8 cellular contexts compared by ENCODE assay signal in genomic region chr1:205631010-205631726, GRCh38. TPM values are rescaled to one million over a fixed set of nuclear protein-coding genes. Genes with fewer than 3 reads are reported as not detected.
DNase-seq lines count a peak whose midpoint lies in the region; ATAC-seq, FAIRE-seq and TF ChIP-seq lines count a peak whose summit lies in the region.

No MANE protein-coding gene starts in this region.

- no peaks in the 10 kb centered on the region for H3K36me3 ChIP-seq in kidney (ENCODE audit: control insufficient read depth in 1 of 2, insufficient read depth in 2 of 2, low read length in 2 of 2)

- H3K4me1 ChIP-seq in kidney (ENCODE audit: control insufficient read depth in 1 of 2, insufficient read depth in 1 of 2, low read depth in 1 of 2, low read length in 2 of 2) = peaks cover 10 to 11% of the 10 kb centered on the region in 2 donors

- H3K9me3 ChIP-seq in kidney (ENCODE audit: control insufficient read depth in 1 of 2, low read length in 2 of 2) = no peaks in the 10 kb centered on the region

- ATAC-seq in HG03354 (IDR thresholded peaks at IDR 0.05; ENCODE audit: poor library complexity, severe bottlenecking, unreplicated experiment) = peak; percentile 74

- TF ChIP-seq CTCF in kidney (IDR thresholded peaks at IDR 0.05; ENCODE audit: borderline replicate concordance, extremely low read depth, insufficient read depth) = no peak

- H3K9ac ChIP-seq in kidney (ENCODE audit: low read length in 2 of 2) = peak overlapping the region; percentile 90 to 94

- intact Hi-C loops in kidney (cut with DNase I) = no loop called here

- TF ChIP-seq POLR2A in GM19099 (IDR thresholded peaks at IDR 0.05; ENCODE audit: extremely low read depth, insufficient read length, low read depth) = peak; percentile 74

- no peak for FAIRE-seq in kidney (lab: Jason Lieb, UNC)

- H3K27ac ChIP-seq in kidney (ENCODE audit: low read depth in 2 of 2, low read length in 2 of 2) = peak overlapping the region; percentile 91 to 96

- DNase-seq in AG20443 (ENCODE audit: low spot score) (peak; percentile 77), NCI-H345 treated with DMSO at 0.1 percent for 48 hours (lab: John Stamatoyannopoulos, UW; ENCODE audit: unreplicated experiment) (peak; percentile 64), kidney (peak; percentile 87)
- DNase-seq in activated CD4-positive, CD25-positive, alpha-beta regulatory T cell treated with anti-CD3 and anti-CD28 coated beads, Interleukin-2, amount 50 U/mL, for 16 hours (ENCODE audit: low read depth, low spot score) = peak; percentile 67
- peak; percentile 88 for DNase-seq in central memory CD4-positive, alpha-beta T cell
- DNase-seq in stimulated activated CD4-positive, alpha-beta T cell treated with anti-CD3 and anti-CD28 coated beads, Interleukin-15, amount 100 ng/mL, for 48 hours (ENCODE audit: low read depth in 2 of 2) = peak; percentile 72 to 83

- H3K4me3 ChIP-seq in kidney (ENCODE audit: low read length in 2 of 2) = peak overlapping the region; percentile 86 to 87

RNA-seq across cellular contexts. Expression of gene ELK4, which starts 0.6 kb away (rescaled TPM):
- total RNA-seq in kidney = 87.3 TPM
- polyA plus RNA-seq in kidney (ENCODE audit: insufficient read depth, low read depth, low replicate concordance) = 4.2 TPM

RNA-seq across cellular contexts. Expression of gene SLC45A3, which starts 49.1 kb away (rescaled TPM):
- 7.2 TPM for total RNA-seq in kidney
- polyA plus RNA-seq in kidney (ENCODE audit: insufficient read depth, low read depth, low replicate concordance) = 6.8 TPM

Comparison
In these comparisons a context has a peak if more than half of its experiments do, and no peak if none do; other contexts are left out.
1. Peak in every context shown above with its lines: DNase-seq, ATAC-seq, H3K4me3 ChIP-seq and H3K27ac ChIP-seq.